In the genomic region with DNA sequence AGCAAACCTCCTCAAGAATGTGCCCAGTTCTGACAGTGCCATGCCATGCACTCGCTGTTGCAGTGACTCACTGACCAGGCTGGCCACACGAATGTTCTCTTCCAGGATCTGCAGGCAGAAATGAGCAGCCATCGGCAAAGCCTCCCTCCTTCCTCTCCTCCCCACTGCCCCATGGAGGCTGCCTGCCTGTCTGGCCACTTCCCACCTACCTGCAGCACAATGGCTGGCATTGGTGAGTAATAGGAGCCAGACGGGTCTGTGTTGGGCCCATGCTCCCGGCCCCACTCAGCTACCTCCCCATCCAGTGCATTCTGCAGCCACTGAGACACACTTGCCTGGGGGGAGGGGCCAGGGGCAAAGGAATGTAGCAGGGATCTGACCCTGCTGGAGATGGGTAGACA, we compare ENCODE assay signal across 1 cellular context.
TF ChIP-seq lines count a peak whose summit lies in the region.

No MANE protein-coding gene starts in this region.

TF ChIP-seq in SK-N-SH treated with all-trans-retinoic acid at 6 μM for 48 hours, 23 proteins besides CTCF, POLR2A, EP300 and RAD21 (continued from another document):
- no peak for TF ChIP-seq CSRNP3 (CRISPR knock-in tag; IDR thresholded peaks at IDR 0.05)
- no peak for TF ChIP-seq ARNTL (CRISPR knock-in tag; IDR thresholded peaks at IDR 0.05; ENCODE audit: borderline replicate concordance, low read depth)
- TF ChIP-seq TCF4 (CRISPR knock-in tag; IDR thresholded peaks at IDR 0.05; ENCODE audit: borderline replicate concordance) = no peak
TF ChIP-seq in SK-N-SH treated with all-trans-retinoic acid at 6 μM for 48 hours: peak in this region for 0.
